In the genomic region with DNA sequence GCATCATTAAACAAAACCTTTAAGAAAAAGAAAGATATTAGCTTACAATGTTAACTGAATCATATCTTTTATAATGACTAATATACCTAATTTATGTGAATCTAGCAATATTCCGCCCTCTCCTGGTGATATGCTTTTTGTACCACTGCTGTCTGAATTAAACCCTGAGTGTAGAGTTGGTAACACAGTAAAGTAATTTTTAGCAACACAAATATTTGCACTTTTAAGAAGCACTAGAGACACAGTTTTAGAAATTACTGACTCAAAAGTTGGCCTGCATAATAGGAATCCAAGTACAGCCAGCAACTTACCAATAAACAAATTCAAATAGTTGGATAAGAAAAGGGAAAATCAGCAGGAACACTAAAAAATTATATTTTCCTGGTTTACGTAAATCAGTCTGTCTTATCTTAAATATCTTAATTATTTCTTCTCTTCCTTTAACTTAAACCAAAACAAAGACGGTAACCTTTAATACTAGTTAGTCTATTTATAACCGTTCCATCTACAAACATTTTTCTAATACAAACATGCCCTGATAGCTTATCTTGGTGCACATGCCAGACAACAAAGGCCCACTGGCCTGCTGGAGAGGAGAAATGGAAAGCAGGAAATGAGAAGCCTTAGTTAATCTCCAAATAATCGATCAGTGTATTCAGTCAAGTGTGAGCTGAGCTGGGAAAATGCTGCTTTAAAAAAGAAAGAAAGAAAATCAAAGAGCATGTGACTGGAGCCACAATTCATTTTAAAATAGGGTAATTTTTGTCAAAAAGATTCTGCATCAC, we compare ENCODE assay signal across 9 cellular contexts.
DNase-seq lines count a peak whose midpoint lies in the region; ATAC-seq and TF ChIP-seq lines count a peak whose summit lies in the region.
"Had no signal": no experiment of that assay in that cellular context is flagged by ENCODE, and none has a peak within 500 bp of the region (broad histone marks: within the 10 kb centered on the region; RNA-seq: fewer than 3 reads in every experiment).

No MANE protein-coding gene starts in this region.

- H3K4me3 ChIP-seq in ACC112 (ENCODE audit: low read depth, low read length): peak overlapping the region; percentile 39
- H3K4me3 ChIP-seq in IMR-90 (ENCODE audit: insufficient read depth, low read depth, low read length): no peak overlapping the region
- no peak overlapping the region for H3K4me3 ChIP-seq in breast epithelium
- no peak overlapping the region for H3K4me3 ChIP-seq in lung

- H3K23ac ChIP-seq in IMR-90 (ENCODE audit: low read depth, low read length): 0 out of 2 replicates have a peak overlapping the region, but pooled peaks have one; percentile 1

- CTCF ChIA-PET in IMR-90 (lab: Yijun Ruan, JAX): interaction anchor here (0.7 to 1.8 kb wide), 9 partner anchors 9 to 155 kb away, joined by 3 to 6 read pairs (median 3); no protein-coding TSS in a partner anchor

- BruUV-seq in IMR-90 (replicated peaks; lab: Mats Ljungman, UMichigan): no TSS peak

- no peaks in the 10 kb centered on the region for H3K36me3 Mint-ChIP-seq in natural killer cell treated with Interleukin-12 subunit alpha and Interleukin-12 subunit beta and Interleukin-15 and Interleukin-18, amount 100 ng/mL, for 72 hours

- H4K20me1 ChIP-seq in IMR-90 (ENCODE audit: insufficient read depth, low read length): peaks cover 4% of the 10 kb centered on the region; the same call in 1 of the 2 replicates

- H3K36me3 ChIP-seq in ACC112 (ENCODE audit: insufficient read depth, low read length): no peaks in the 10 kb centered on the region
- no peaks in the 10 kb centered on the region for H3K36me3 ChIP-seq in IMR-90 (ENCODE audit: control insufficient read depth, insufficient read depth, low read length)
- H3K36me3 ChIP-seq in breast epithelium: no peaks in the 10 kb centered on the region
- H3K36me3 ChIP-seq in lung (ENCODE audit: control insufficient read depth in 2 of 2, insufficient read depth in 2 of 2, low read length in 2 of 2): no peaks in the 10 kb centered on the region

- TF ChIP-seq POLR2A in IMR-90 (IDR thresholded peaks at IDR 0.05; ENCODE audit: low read depth, low read length) (no peak), breast epithelium (IDR thresholded peaks at IDR 0.05) (no peak)

- ATAC-seq in IMR-90 (ENCODE audit: low read depth): peak; percentile 70
- peak; percentile 62 for ATAC-seq in lung (ENCODE audit: insufficient read depth, low FRiP score)
- ATAC-seq in natural killer cell treated with Interleukin-12 subunit alpha and Interleukin-12 subunit beta and Interleukin-15 and Interleukin-18, amount 100 ng/mL, for 72 hours: no peak
- no peak for ATAC-seq in HG02642 (IDR thresholded peaks at IDR 0.05; ENCODE audit: poor library complexity, unreplicated experiment)
- no peak for ATAC-seq in GM21825 (IDR thresholded peaks at IDR 0.05; ENCODE audit: unreplicated experiment)

- 0 out of 2 replicates have a peak overlapping the region, but pooled peaks have one; percentile 15 for H3K9ac ChIP-seq in IMR-90 (ENCODE audit: low read depth, low read length)

- H2AFZ ChIP-seq in ACC112 (ENCODE audit: low read length, unreplicated experiment): peak overlapping the region; percentile 73
- H2AFZ ChIP-seq in IMR-90 (replicated peaks; ENCODE audit: low read length, poor library complexity): no peak overlapping the region

- peak overlapping the region; percentile 3; the same call in 1 of the 2 replicates for H3K4ac ChIP-seq in IMR-90 (ENCODE audit: low read depth, low read length)

- no peak overlapping the region for H2BK20ac ChIP-seq in IMR-90 (ENCODE audit: low read depth, low read length)

- H3K27ac ChIP-seq in ACC112 (ENCODE audit: low read depth, low read length): peak overlapping the region; percentile 24; the same call in 1 of the 2 replicates
- H3K27ac ChIP-seq in IMR-90 (ENCODE audit: insufficient read depth, low read length): peak overlapping the region; percentile 69; the same call in 1 of the 2 replicates
- H3K27ac ChIP-seq in breast epithelium: peak overlapping the region; percentile 10 to 46
- peak overlapping the region in 1 of 2 donors; percentile 75 for H3K27ac ChIP-seq in lung (ENCODE audit: low read depth in 1 of 2, low read length in 1 of 2)

- H2BK5ac ChIP-seq in IMR-90 (ENCODE audit: low read depth, low read length, poor library complexity, severe bottlenecking): peak overlapping the region; percentile 14

- in situ Hi-C loops in IMR-90 (cut with MboI; ENCODE audit: low sequenced_read_pairs): loop anchor here (25.0 kb wide), 1 partner anchor 584 kb away; no protein-coding TSS in a partner anchor

- peak; percentile 69 for DNase-seq in IMR-90
- DNase-seq in breast epithelium (ENCODE audit: low spot score in 2 of 2): no peak
- no peak for DNase-seq in lung (ENCODE audit: low spot score)
- no peak for DNase-seq in natural killer cell treated with Interleukin-12 subunit alpha and Interleukin-12 subunit beta and Interleukin-15 and Interleukin-18, amount 100 ng/mL, for 72 hours (ENCODE audit: low spot score)
- DNase-seq in NCI-H128 (lab: John Stamatoyannopoulos, UW; ENCODE audit: unreplicated experiment): no peak
- DNase-seq: caudate nucleus had no signal

- dilution Hi-C loops in IMR-90 (cut with HindIII; ENCODE audit: low sequenced_read_pairs, unreplicated experiment): no loop called here

- peak overlapping the region; percentile 16 for H3K14ac ChIP-seq in IMR-90 (replicated peaks; ENCODE audit: low read depth, low read length)

- H3K9me1 ChIP-seq in IMR-90 (ENCODE audit: insufficient read depth, low read length): no peaks in the 10 kb centered on the region

- H3K4me1 ChIP-seq in ACC112 (ENCODE audit: control insufficient read depth, insufficient read depth, low read length, unreplicated experiment) (peaks cover 12% of the 10 kb centered on the region), IMR-90 (ENCODE audit: control insufficient read depth, insufficient read depth, low read length) (peaks cover 6% of the 10 kb centered on the region), breast epithelium (peaks cover 0 to 4% of the 10 kb centered on the region in 2 donors), lung (ENCODE audit: control insufficient read depth in 2 of 2, insufficient read depth in 2 of 2, low read length in 2 of 2) (peaks cover 2 to 12% of the 10 kb centered on the region in 2 donors)

- no peak overlapping the region for H3K56ac ChIP-seq in IMR-90 (ENCODE audit: extremely low read depth, insufficient read depth, low read length)

- WGBS in IMR-90 (ENCODE audit: extremely low coverage in 2 of 2, insufficient read length in 1 of 2), 2 experiments: no CpG with 5 or more reads among the region's 5 CpGs
- WGBS in lung, 2 donors: 23 to 46% methylated on average over 5 of the region's 5 CpGs

- TF ChIP-seq RAD21 in IMR-90 (IDR thresholded peaks at IDR 0.05; ENCODE audit: low read length): peak; percentile 52

- no peaks in the 10 kb centered on the region for H3K27me3 Mint-ChIP-seq in natural killer cell treated with Interleukin-12 subunit alpha and Interleukin-12 subunit beta and Interleukin-15 and Interleukin-18, amount 100 ng/mL, for 72 hours

- H3K4me3 Mint-ChIP-seq in natural killer cell treated with Interleukin-12 subunit alpha and Interleukin-12 subunit beta and Interleukin-15 and Interleukin-18, amount 100 ng/mL, for 72 hours: no peak overlapping the region

- no peaks in the 10 kb centered on the region for H3K9me3 Mint-ChIP-seq in natural killer cell treated with Interleukin-12 subunit alpha and Interleukin-12 subunit beta and Interleukin-15 and Interleukin-18, amount 100 ng/mL, for 72 hours

- H3K4me1 Mint-ChIP-seq in natural killer cell treated with Interleukin-12 subunit alpha and Interleukin-12 subunit beta and Interleukin-15 and Interleukin-18, amount 100 ng/mL, for 72 hours (ENCODE audit: low read depth in 2 of 2): peaks cover 0 to 19% of the 10 kb centered on the region in 2 donors

- H2BK15ac ChIP-seq in IMR-90 (ENCODE audit: low read depth, low read length): no peak overlapping the region

- POLR2A ChIA-PET in IMR-90 (lab: Charles Lee; ENCODE audit: unreplicated experiment): no interaction called here

- H4K5ac ChIP-seq in IMR-90 (ENCODE audit: low read depth, low read length): 0 out of 2 replicates have a peak overlapping the region, but pooled peaks have one; percentile 3

- no peak overlapping the region for H3K18ac ChIP-seq in IMR-90 (ENCODE audit: low read depth, low read length)

- no peak overlapping the region for H2AK9ac ChIP-seq in IMR-90 (replicated peaks; ENCODE audit: low read depth, low read length, poor library complexity)

- intact Hi-C loops in IMR-90 (cut with micrococcal nuclease): no loop called here
- intact Hi-C loops in breast epithelium (cut with DNase I; ENCODE audit: low total_unique reads): no loop called here

- no peak overlapping the region for H2AK5ac ChIP-seq in IMR-90 (ENCODE audit: low read depth, low read length)

- no peaks in the 10 kb centered on the region for H3K79me2 ChIP-seq in ACC112 (ENCODE audit: control insufficient read depth, insufficient read depth, low read length, unreplicated experiment)

- H3K27me3 ChIP-seq in ACC112 (ENCODE audit: insufficient read depth, low read length) (no peaks in the 10 kb centered on the region), IMR-90 (ENCODE audit: control insufficient read depth, insufficient read depth, low read length) (no peaks in the 10 kb centered on the region), breast epithelium (no peaks in the 10 kb centered on the region), lung (ENCODE audit: control insufficient read depth, insufficient read depth) (no peaks in the 10 kb centered on the region)

- peak overlapping the region in 1 of 2 experiments; percentile 12; a peak in 1 of 4 replicates for H4K8ac ChIP-seq in IMR-90 (ENCODE audit: low read depth in 2 of 2, low read length in 2 of 2)

- H4K91ac ChIP-seq in IMR-90 (ENCODE audit: insufficient read depth, low read depth, low read length): no peak overlapping the region

- peak overlapping the region; percentile 65 for H3K4me2 ChIP-seq in IMR-90 (ENCODE audit: low read depth, low read length)

- no peak overlapping the region; the same call in 1 of the 2 replicates for H2BK120ac ChIP-seq in IMR-90 (ENCODE audit: low read depth, low read length)

- TF ChIP-seq CTCF in IMR-90 (conservative IDR thresholded peaks at IDR 0.05; ENCODE audit: low read depth, low read length) (peak; percentile 59), breast epithelium (IDR thresholded peaks at IDR 0.05) (peak in 2 of 3 donors; percentile 20 to 44), lung (IDR thresholded peaks at IDR 0.05; ENCODE audit: control extremely low read depth, extremely low read depth) (peak; percentile 6)

- H3K79me1 ChIP-seq in IMR-90 (ENCODE audit: low read depth in 1 of 2, low read length in 2 of 2): peaks cover 25 to 59% of the 10 kb centered on the region in 2 experiments

- H3K27ac Mint-ChIP-seq in natural killer cell treated with Interleukin-12 subunit alpha and Interleukin-12 subunit beta and Interleukin-15 and Interleukin-18, amount 100 ng/mL, for 72 hours: peak overlapping the region in 1 of 2 donors; percentile 2

- H3K9me3 ChIP-seq in IMR-90 (ENCODE audit: control insufficient read depth, insufficient read depth, low read length): no peaks in the 10 kb centered on the region
- H3K9me3 ChIP-seq in breast epithelium: no peaks in the 10 kb centered on the region
- no peaks in the 10 kb centered on the region for H3K9me3 ChIP-seq in lung (ENCODE audit: control insufficient read depth in 2 of 2, insufficient read depth in 1 of 2, low read length in 1 of 2)

TF ChIP-seq in IMR-90, 13 proteins besides CTCF, POLR2A, EP300 and RAD21 (continues in another document):
- TF ChIP-seq SMC3 (IDR thresholded peaks at IDR 0.05; ENCODE audit: low read depth, low read length): peak; percentile 56

Comparison
In these comparisons a context has a peak if more than half of its experiments do, and no peak if none do; other contexts are left out.
1. ATAC-seq: peak in IMR-90 (single experiment) and lung (single experiment); none in natural killer cell treated with Interleukin-12 subunit alpha and Interleukin-12 subunit beta and Interleukin-15 and Interleukin-18, amount 100 ng/mL, for 72 hours (0 of 2), HG02642 (single experiment) and GM21825 (single experiment).
2. CTCF ChIP-seq: peak in every context shown above with its lines; median percentile 59 in IMR-90; 32 in breast epithelium; 6 in lung.